8 cellular contexts compared by ENCODE assay signal in the genomic region with DNA sequence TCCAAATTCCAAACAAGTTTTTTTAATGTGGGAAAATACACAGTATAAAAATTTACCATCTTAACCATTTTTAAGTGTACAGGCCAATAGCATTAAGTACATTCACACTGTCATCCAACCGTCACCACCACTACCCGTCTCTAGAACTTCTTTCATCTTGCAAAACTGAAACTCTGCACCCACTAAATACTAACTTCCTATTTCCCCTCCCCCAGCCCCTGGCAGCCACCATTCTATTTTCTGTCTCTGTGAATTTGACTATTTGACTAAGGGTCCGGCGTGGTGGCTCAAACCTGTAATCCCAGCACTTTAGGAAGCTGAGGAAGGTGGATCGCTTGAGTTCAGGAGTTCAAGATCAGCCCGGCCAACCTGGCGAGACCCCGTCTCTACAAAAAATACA. TPM values are rescaled to one million over a fixed set of nuclear protein-coding genes. Genes with fewer than 3 reads are reported as not detected.
DNase-seq lines count a peak whose midpoint lies in the region; ATAC-seq and TF ChIP-seq lines count a peak whose summit lies in the region.

No MANE protein-coding gene starts in this region.

- H3K9ac ChIP-seq in KMS-11 = peak overlapping the region; percentile 47; the same call in 1 of the 2 replicates

- H3K27ac ChIP-seq in KMS-11 = peak overlapping the region; percentile 85

- peaks cover 3% of the 10 kb centered on the region for H3K9me3 Mint-ChIP-seq in glutamatergic neuron (ENCODE audit: unreplicated experiment)

- H3K27ac Mint-ChIP-seq in glutamatergic neuron (ENCODE audit: unreplicated experiment) = no peak overlapping the region

- H3K4me2 ChIP-seq in KMS-11 = peak overlapping the region; percentile 74

- peaks cover 17% of the 10 kb centered on the region for H3K4me1 Mint-ChIP-seq in glutamatergic neuron (ENCODE audit: low read depth, unreplicated experiment)

- H3K79me2 ChIP-seq in KMS-11 (ENCODE audit: insufficient read depth, low read depth) = peaks cover 77% of the 10 kb centered on the region; the same call in 1 of the 2 replicates

- no peaks in the 10 kb centered on the region for H3K36me3 Mint-ChIP-seq in glutamatergic neuron (ENCODE audit: unreplicated experiment)

- no peaks in the 10 kb centered on the region for H3K36me3 ChIP-seq in KMS-11 (ENCODE audit: insufficient read depth)

- H3K4me3 ChIP-seq in KMS-11 (IDR thresholded peaks at IDR 0.05; ENCODE audit: insufficient read depth, low read depth, low read length) = no peak overlapping the region

- no peak for TF ChIP-seq CTCF in KMS-11 (conservative IDR thresholded peaks at IDR 0.05; ENCODE audit: low read depth, low read length)
- no peak for TF ChIP-seq CTCF in glutamatergic neuron (IDR thresholded peaks at IDR 0.05; ENCODE audit: partially characterized antibody, unreplicated experiment)

- no peaks in the 10 kb centered on the region for H3K27me3 ChIP-seq in KMS-11 (ENCODE audit: insufficient read depth, low read depth)

- DNase-seq in activated T-cell treated with anti-CD3 and anti-CD28 coated beads for 1 hour (ENCODE audit: low read depth) (peak; percentile 19), HCEC 1CT (no peak), NCI-H2029 (lab: John Stamatoyannopoulos, UW) (no peak), NCI-H748 (lab: John Stamatoyannopoulos, UW; ENCODE audit: unreplicated experiment) (no peak), glutamatergic neuron (no peak)
- peak; percentile 47 for DNase-seq in stimulated activated CD4-positive, alpha-beta T cell treated with anti-CD3 and anti-CD28 coated beads, Interleukin-4, amount 100 ng/mL, for 1 hour

- peak; percentile 55 for ATAC-seq in GM19023 (IDR thresholded peaks at IDR 0.05; ENCODE audit: unreplicated experiment)

- peaks cover 43% of the 10 kb centered on the region for H3K4me1 ChIP-seq in KMS-11 (ENCODE audit: low read depth, poor library complexity, severe bottlenecking)

- H3K4me3 Mint-ChIP-seq in glutamatergic neuron (ENCODE audit: unreplicated experiment) = no peak overlapping the region

- peaks cover 8% of the 10 kb centered on the region for H3K27me3 Mint-ChIP-seq in glutamatergic neuron (ENCODE audit: unreplicated experiment)

- 0 out of 2 replicates have a peak, but pooled peaks cover 3% of the 10 kb centered on the region for H4K20me1 ChIP-seq in KMS-11 (ENCODE audit: insufficient read depth)

- peak overlapping the region; percentile 62 for H2AFZ ChIP-seq in KMS-11 (ENCODE audit: low read depth)

RNA-seq across cellular contexts. Expression of a gene that starts 36.1 kb away (rescaled TPM):
- 139 TPM for total RNA-seq in glutamatergic neuron (ENCODE audit: unreplicated experiment)

Comparison
In these comparisons a context has a peak if more than half of its experiments do, and no peak if none do; other contexts are left out.
1. DNase-seq: peak in activated T-cell treated with anti-CD3 and anti-CD28 coated beads for 1 hour (single experiment) and stimulated activated CD4-positive, alpha-beta T cell treated with anti-CD3 and anti-CD28 coated beads, Interleukin-4, amount 100 ng/mL, for 1 hour (single experiment); none in HCEC 1CT (single experiment), NCI-H2029 (single experiment), NCI-H748 (single experiment) and glutamatergic neuron (single experiment).